In the genomic region with DNA sequence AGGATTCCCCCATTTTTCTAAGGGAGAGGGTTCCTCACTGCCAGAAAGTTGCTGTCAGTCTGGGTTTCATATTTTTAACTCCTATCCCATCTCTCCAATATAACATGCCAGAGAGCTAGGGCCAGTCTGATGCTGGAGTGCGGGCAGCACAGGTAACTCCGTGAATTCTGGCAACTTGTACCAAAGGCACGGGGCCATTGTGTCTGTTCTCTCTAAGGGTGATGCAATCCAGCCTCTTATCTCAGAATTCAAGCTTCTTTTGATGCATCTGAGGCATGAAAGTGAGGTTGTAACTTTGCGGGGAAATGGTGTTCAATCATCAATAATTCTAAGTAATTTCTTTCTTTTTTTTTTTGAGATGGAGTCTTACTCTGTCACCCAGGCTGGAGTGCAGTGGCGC, we compare ENCODE assay signal across 24 cellular contexts.
"Had no signal": no experiment of that assay in that cellular context is flagged by ENCODE, and none has a peak within 500 bp of the region (broad histone marks: within the 10 kb centered on the region; RNA-seq: fewer than 3 reads in every experiment).

No MANE protein-coding gene starts in this region.

- H3K4me3 ChIP-seq: neural progenitor cell, ovary, psoas muscle, right lobe of liver, sigmoid colon, stomach, thoracic aorta, tibial artery, transverse colon, upper lobe of right lung, uterus had no signal

- H3K27ac ChIP-seq: neural progenitor cell, ovary, parathyroid adenoma, psoas muscle, right lobe of liver, sigmoid colon, stomach, thoracic aorta, tibial artery, transverse colon, upper lobe of right lung, uterus had no signal

- ATAC-seq: natural killer cell; psoas muscle; right cardiac atrium; right lobe of liver; stimulated activated effector memory CD8-positive, alpha-beta T cell treated with anti-CD3 and anti-CD28 coated beads, Interleukin-12 subunit alpha, Interleukin-12 subunit beta, amount 100 ng/mL, for 72 hours; stimulated activated naive B cell treated with anti-CD40 and anti-IgM and Interleukin-4, amounts not matched to agents 10 μg/mL and 1 μg/mL and 100 μg/mL, for 72 hours; upper lobe of right lung had no signal

- H3K79me2 ChIP-seq: parathyroid adenoma had no signal

- FAIRE-seq: small intestine had no signal

- H3K4me1 ChIP-seq: neural progenitor cell, parathyroid adenoma, psoas muscle, right lobe of liver, sigmoid colon, stomach, tibial artery, transverse colon, upper lobe of right lung, uterus had no signal

- DNase-seq: natural killer cell; occipital lobe; ovary; posterior cingulate gyrus; psoas muscle; right cardiac atrium; right lobe of liver; sigmoid colon; small intestine; stimulated activated CD4-positive, alpha-beta T cell treated with anti-CD3 and anti-CD28 coated beads, Interleukin-15, amount 100 ng/mL, for 24 hours; stimulated activated CD4-positive, alpha-beta T cell treated with anti-CD3 and anti-CD28 coated beads, Interleukin-2, amount 100 ng/mL, for 24 hours; stimulated activated CD4-positive, alpha-beta T cell treated with anti-CD3 and anti-CD28 coated beads, Interleukin-2, amount 100 ng/mL, for 48 hours; stimulated activated CD4-positive, alpha-beta T cell treated with anti-CD3 and anti-CD28 coated beads, Interleukin-4, amount 100 ng/mL, for 24 hours; stimulated activated naive B cell treated with anti-CD40 and anti-IgM and Interleukin-4, amounts not matched to agents 10 μg/mL and 1 μg/mL and 100 μg/mL, for 72 hours; stimulated activated naive CD4-positive, alpha-beta T cell treated with Interleukin-2 at 50 U/mL for 16 hours; stomach; tibial artery; transverse colon; upper lobe of right lung; uterus had no signal

- H3K36me3 ChIP-seq: neural progenitor cell, ovary, right lobe of liver, sigmoid colon, stomach, thoracic aorta, tibial artery, transverse colon, upper lobe of right lung, uterus had no signal

- H3K27me3 ChIP-seq: neural progenitor cell, ovary, right lobe of liver, sigmoid colon, tibial artery, transverse colon, upper lobe of right lung, uterus had no signal

- H3K9ac ChIP-seq: neural progenitor cell, parathyroid adenoma had no signal

- H3K9me3 ChIP-seq: ovary, psoas muscle, right lobe of liver, stomach, thoracic aorta, tibial artery, upper lobe of right lung, uterus had no signal

- H2AFZ ChIP-seq: neural progenitor cell, parathyroid adenoma had no signal

- H3K4me2 ChIP-seq: neural progenitor cell had no signal
